11 cellular contexts compared by ENCODE assay signal in the genomic region with DNA sequence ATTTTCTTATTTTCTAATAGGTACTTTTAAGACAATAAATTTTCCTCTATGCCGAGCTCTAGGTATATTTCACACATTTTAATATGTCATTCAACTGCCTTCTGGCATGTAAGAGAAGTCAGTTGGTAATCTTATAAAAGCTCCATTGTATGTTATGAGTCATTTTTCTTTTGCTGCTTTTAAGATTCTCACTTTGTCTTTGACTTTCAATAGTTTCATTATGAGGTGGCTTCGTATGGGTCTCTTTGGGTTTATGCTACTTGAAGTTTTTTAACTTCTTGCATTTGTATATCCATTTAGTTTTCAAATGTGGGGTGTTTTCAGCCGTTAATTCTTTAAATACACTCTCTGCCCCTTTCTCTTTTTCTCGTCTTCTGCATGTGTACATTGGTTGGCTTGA.
DNase-seq lines count a peak whose midpoint lies in the region; ATAC-seq, FAIRE-seq and TF ChIP-seq lines count a peak whose summit lies in the region.
"Had no signal": no experiment of that assay in that cellular context is flagged by ENCODE, and none has a peak within 500 bp of the region (broad histone marks: within the 10 kb centered on the region; RNA-seq: fewer than 3 reads in every experiment).

No MANE protein-coding gene starts in this region.

- no peaks in the 10 kb centered on the region for H3K27me3 ChIP-seq in body of pancreas

- H3K27ac ChIP-seq in body of pancreas = no peak overlapping the region
- H3K27ac ChIP-seq: psoas muscle, RWPE1 had no signal

- ATAC-seq in GM18870 (IDR thresholded peaks at IDR 0.05; ENCODE audit: unreplicated experiment) (peak; percentile 96), GM21526 (IDR thresholded peaks at IDR 0.05; ENCODE audit: low FRiP score, unreplicated experiment) (peak; percentile 99), HG03196 (IDR thresholded peaks at IDR 0.05; ENCODE audit: unreplicated experiment) (peak; percentile 79), body of pancreas (no peak)
- ATAC-seq: K562, psoas muscle had no signal

- H3K36me3 ChIP-seq in body of pancreas (replicated peaks in 1 of 2; ENCODE audit: insufficient read depth in 1 of 2, low read depth in 2 of 2) = no peaks in the 10 kb centered on the region

- no peaks in the 10 kb centered on the region for H3K4me1 ChIP-seq in body of pancreas
- H3K4me1 ChIP-seq: psoas muscle had no signal

- DNase-seq in epithelial cell of esophagus (ENCODE audit: low read depth) (peak; percentile 30), H54 (ENCODE audit: insufficient read length, low spot score) (no peak), body of pancreas (no peak)
- no peak for DNase-seq in activated T-cell treated with anti-CD3 and anti-CD28 coated beads, Interleukin-2, amount 50 U/mL, for 48 hours
- DNase-seq: dermis blood vessel endothelial cell, psoas muscle had no signal

- H3K4me3 ChIP-seq in epithelial cell of esophagus (ENCODE audit: low read length) = no peak overlapping the region
- H3K4me3 ChIP-seq in body of pancreas = no peak overlapping the region
- H3K4me3 ChIP-seq: K562, psoas muscle had no signal

- FAIRE-seq in H54 (lab: Jason Lieb, UNC) = no peak
- FAIRE-seq: K562 had no signal

- WGBS in body of pancreas, 2 donors = 59 to 62% methylated on average over 4 of the region's 4 CpGs

- no peaks in the 10 kb centered on the region for H3K9me3 ChIP-seq in body of pancreas
- H3K9me3 ChIP-seq: psoas muscle had no signal

- no peak for TF ChIP-seq CTCF in epithelial cell of esophagus (IDR thresholded peaks at IDR 0.05; ENCODE audit: insufficient read depth, low read depth, low read length, missing control alignments)
- no peak for TF ChIP-seq CTCF in body of pancreas (IDR thresholded peaks at IDR 0.05)

- intact Hi-C loops in body of pancreas (cut with DNase I) = no loop called here

- TF ChIP-seq POLR2A in H54 (IDR thresholded peaks at IDR 0.05; ENCODE audit: low read depth, low read length) (no peak), body of pancreas (IDR thresholded peaks at IDR 0.05) (no peak)
